1 cellular context compared by ENCODE assay signal in genomic region chr20:53493201-53493908, GRCh38.
TF ChIP-seq lines count a peak whose summit lies in the region.

No MANE protein-coding gene starts in this region.

TF ChIP-seq in GM23338, 12 proteins besides CTCF, POLR2A, EP300 and RAD21 (continued from another document):
- no peak for TF ChIP-seq ZNF462 (CRISPR knock-in tag; IDR thresholded peaks at IDR 0.05)
